Comparison of ENCODE assay signal across 8 cellular contexts in the genomic region with DNA sequence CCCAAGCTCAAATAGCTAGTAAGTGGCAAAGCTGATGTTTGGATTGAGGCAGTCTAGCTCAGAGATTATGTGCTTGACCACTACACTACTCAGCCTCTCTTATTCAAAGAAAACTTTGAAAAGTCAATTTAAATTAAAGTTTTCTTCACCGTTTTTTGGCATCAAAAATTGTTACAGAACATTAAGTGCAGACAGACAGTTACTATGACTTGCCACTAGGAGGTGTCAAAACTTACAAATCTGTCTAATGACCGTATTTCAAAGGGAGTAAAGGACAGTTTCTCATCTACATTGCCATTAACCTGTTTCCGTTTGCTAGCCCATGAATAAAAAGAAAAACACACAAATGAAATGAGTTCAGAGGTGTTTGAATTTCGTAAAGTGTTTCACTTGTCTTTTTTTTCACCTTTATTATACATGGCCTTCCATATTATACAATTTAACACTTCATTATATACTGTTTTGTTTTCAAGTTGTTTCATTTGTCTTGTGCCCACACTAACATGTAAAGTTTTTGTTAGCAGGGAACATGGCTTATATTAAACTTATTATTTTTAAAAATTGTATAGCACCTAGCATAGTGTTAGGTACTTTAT. TPM values are rescaled to one million over a fixed set of nuclear protein-coding genes. Genes with fewer than 3 reads are reported as not detected.
DNase-seq lines count a peak whose midpoint lies in the region; ATAC-seq, FAIRE-seq and TF ChIP-seq lines count a peak whose summit lies in the region.

No MANE protein-coding gene starts in this region.

- CTCF ChIA-PET in endothelial cell of umbilical vein (lab: Charles Lee), result interaction anchor here (1.1 to 2.7 kb wide), 6 partner anchors 29 to 283 kb away, joined by 3 to 23 read pairs (median 4); no protein-coding TSS in a partner anchor

- no peak overlapping the region for H3K27ac ChIP-seq in endothelial cell of umbilical vein (ENCODE audit: insufficient read depth, low read depth, low read length)

- no peak overlapping the region for H2AFZ ChIP-seq in endothelial cell of umbilical vein (ENCODE audit: low read depth, low read length)

- no peak for TF ChIP-seq POLR2A in endothelial cell of umbilical vein (IDR thresholded peaks at IDR 0.05; ENCODE audit: low read depth, low read length)

- H3K4me3 ChIP-seq in endothelial cell of umbilical vein (replicated peaks in 1 of 3; ENCODE audit: insufficient read depth in 1 of 3, low read depth in 1 of 3, low read length in 3 of 3), result no peak overlapping the region

- no peak overlapping the region for H3K27ac Mint-ChIP-seq in neural crest cell (ENCODE audit: unreplicated experiment)
- H3K27ac Mint-ChIP-seq in activated T-helper 1 cell treated with anti-CD3 and anti-CD28 coated beads, Interleukin-12 subunit alpha, Interleukin-12 subunit beta, Interleukin-2, Interleukin-4 antibody, amounts not matched to agents 30 ng/mL and 10 ng/mL and 1 ng/mL, durations not matched to agents 14 hours and 24 hours and 36 hours, result no peak overlapping the region

- H3K9me1 ChIP-seq in endothelial cell of umbilical vein (replicated peaks; ENCODE audit: control insufficient read depth, extremely low read depth, insufficient read depth, low read length), result no peaks in the 10 kb centered on the region

- intact Hi-C loops in endothelial cell of umbilical vein (cut with micrococcal nuclease), result loop anchor here (1.0 kb wide), 2 partner anchors 41 to 283 kb away; no protein-coding TSS in a partner anchor
- intact Hi-C loops in activated T-helper 1 cell treated with anti-CD3 and anti-CD28 coated beads, Interleukin-12 subunit alpha, Interleukin-12 subunit beta, Interleukin-2, Interleukin-4 antibody, amounts not matched to agents 30 ng/mL and 10 ng/mL and 1 ng/mL, durations not matched to agents 14 hours and 24 hours and 36 hours (cut with micrococcal nuclease), result loop anchor here (1.0 to 5.0 kb wide), 8 partner anchors 21 to 326 kb away; a partner anchor contains a TSS

- H3K4me1 Mint-ChIP-seq in neural crest cell, result no peaks in the 10 kb centered on the region
- peaks cover 6% of the 10 kb centered on the region for H3K4me1 Mint-ChIP-seq in activated T-helper 1 cell treated with anti-CD3 and anti-CD28 coated beads, Interleukin-12 subunit alpha, Interleukin-12 subunit beta, Interleukin-2, Interleukin-4 antibody, amounts not matched to agents 30 ng/mL and 10 ng/mL and 1 ng/mL, durations not matched to agents 14 hours and 24 hours and 36 hours (ENCODE audit: low read depth)

- H3K4me1 ChIP-seq in endothelial cell of umbilical vein (ENCODE audit: control insufficient read depth, extremely low read depth, insufficient read depth, low read length), result peaks cover 2% of the 10 kb centered on the region

- dilution Hi-C loops in endothelial cell of umbilical vein (cut with MboI; ENCODE audit: extremely low pct_ligation_motif_present, low sequenced_read_pairs), result no loop called here

- H3K9me3 ChIP-seq in endothelial cell of umbilical vein (replicated peaks; ENCODE audit: control insufficient read depth, insufficient read depth, low read length), result no peaks in the 10 kb centered on the region

- H3K36me3 ChIP-seq in endothelial cell of umbilical vein (ENCODE audit: control insufficient read depth in 2 of 2, extremely low read depth in 1 of 2, insufficient read depth in 2 of 2, low read length in 2 of 2), result no peaks in the 10 kb centered on the region

- H3K9me3 Mint-ChIP-seq in neural crest cell, result no peaks in the 10 kb centered on the region
- H3K9me3 Mint-ChIP-seq in activated T-helper 1 cell treated with anti-CD3 and anti-CD28 coated beads, Interleukin-12 subunit alpha, Interleukin-12 subunit beta, Interleukin-2, Interleukin-4 antibody, amounts not matched to agents 30 ng/mL and 10 ng/mL and 1 ng/mL, durations not matched to agents 14 hours and 24 hours and 36 hours, result no peaks in the 10 kb centered on the region

- in situ Hi-C loops in KBM-7 (cut with MboI; ENCODE audit: low pct_unique_long_range_greater_than_20kb, low sequenced_read_pairs), result no loop called here

- POLR2A ChIA-PET in endothelial cell of umbilical vein (lab: Charles Lee), result no interaction called here

- H4K20me1 ChIP-seq in endothelial cell of umbilical vein (replicated peaks; ENCODE audit: control insufficient read depth, extremely low read depth, insufficient read depth, low read length), result peaks cover 2% of the 10 kb centered on the region

- no peaks in the 10 kb centered on the region for H3K36me3 Mint-ChIP-seq in neural crest cell (ENCODE audit: low read depth)
- no peaks in the 10 kb centered on the region for H3K36me3 Mint-ChIP-seq in activated T-helper 1 cell treated with anti-CD3 and anti-CD28 coated beads, Interleukin-12 subunit alpha, Interleukin-12 subunit beta, Interleukin-2, Interleukin-4 antibody, amounts not matched to agents 30 ng/mL and 10 ng/mL and 1 ng/mL, durations not matched to agents 14 hours and 24 hours and 36 hours (ENCODE audit: low read depth)

- H3K4me2 ChIP-seq in endothelial cell of umbilical vein (ENCODE audit: insufficient read depth, low read length), result peak overlapping the region; percentile 24

- H3K79me2 ChIP-seq in endothelial cell of umbilical vein (ENCODE audit: control insufficient read depth, insufficient read depth, low read length), result no peaks in the 10 kb centered on the region

- BruUV-seq in endothelial cell of umbilical vein (replicated peaks; lab: Mats Ljungman, UMichigan), result no TSS peak

- no peak overlapping the region for H3K9ac ChIP-seq in endothelial cell of umbilical vein (replicated peaks; ENCODE audit: extremely low read depth, insufficient read depth, low read length)

- FAIRE-seq in endothelial cell of umbilical vein (lab: Jason Lieb, UNC), result peak; percentile 90

- TF ChIP-seq CTCF in endothelial cell of umbilical vein (IDR thresholded peaks at IDR 0.05; ENCODE audit: extremely low read depth in 1 of 2, insufficient read depth in 1 of 2, low read depth in 1 of 2, low read length in 2 of 2) (peak; percentile 55 to 59), neural crest cell (conservative IDR thresholded peaks at IDR 0.05) (peak; percentile 82)

- DNase-seq in DMS 273 (lab: John Stamatoyannopoulos, UW; ENCODE audit: unreplicated experiment) (peak; percentile 74), KBM-7 (peak; percentile 57), RPMI8226 (peak; percentile 57), endothelial cell of umbilical vein (ENCODE audit: low read depth, low spot score) (peak; percentile 57), neural crest cell (ENCODE audit: low read depth, low spot score) (no peak)
- no peak for DNase-seq in activated T-helper 1 cell treated with anti-CD3 and anti-CD28 coated beads, Interleukin-12 subunit alpha, Interleukin-12 subunit beta, Interleukin-2, Interleukin-4 antibody, amounts not matched to agents 30 ng/mL and 10 ng/mL and 1 ng/mL, durations not matched to agents 14 hours and 24 hours and 36 hours (ENCODE audit: low spot score)
- DNase-seq in activated CD8-positive, alpha-beta memory T cell treated with anti-CD3 and anti-CD28 coated beads, Interleukin-2, amount 50 U/mL, for 4 hours, result no peak

- H3K27me3 ChIP-seq in endothelial cell of umbilical vein (ENCODE audit: control insufficient read depth in 2 of 2, insufficient read depth in 2 of 2, low read length in 2 of 2), result peaks cover 16 to 17% of the 10 kb centered on the region in 2 experiments

- no peak overlapping the region for H3K4me3 Mint-ChIP-seq in neural crest cell
- no peak overlapping the region for H3K4me3 Mint-ChIP-seq in activated T-helper 1 cell treated with anti-CD3 and anti-CD28 coated beads, Interleukin-12 subunit alpha, Interleukin-12 subunit beta, Interleukin-2, Interleukin-4 antibody, amounts not matched to agents 30 ng/mL and 10 ng/mL and 1 ng/mL, durations not matched to agents 14 hours and 24 hours and 36 hours

- ATAC-seq in GM19351 (IDR thresholded peaks at IDR 0.05; ENCODE audit: unreplicated experiment), result peak; percentile 81

- H3K27me3 Mint-ChIP-seq in neural crest cell (ENCODE audit: low read depth), result peaks cover 56% of the 10 kb centered on the region
- peaks cover 36% of the 10 kb centered on the region for H3K27me3 Mint-ChIP-seq in activated T-helper 1 cell treated with anti-CD3 and anti-CD28 coated beads, Interleukin-12 subunit alpha, Interleukin-12 subunit beta, Interleukin-2, Interleukin-4 antibody, amounts not matched to agents 30 ng/mL and 10 ng/mL and 1 ng/mL, durations not matched to agents 14 hours and 24 hours and 36 hours (ENCODE audit: insufficient read depth)

TF ChIP-seq in endothelial cell of umbilical vein, 7 proteins besides CTCF, POLR2A, EP300 and RAD21:
- TF ChIP-seq JUN (IDR thresholded peaks at IDR 0.05; ENCODE audit: borderline replicate concordance, insufficient read depth, insufficient read length, low read depth), result no peak
- no peak for TF ChIP-seq FOS (IDR thresholded peaks at IDR 0.05; ENCODE audit: borderline replicate concordance, insufficient read depth, low read length)
- TF ChIP-seq EZH2 (IDR thresholded peaks at IDR 0.05; ENCODE audit: borderline replicate concordance, low read depth, low read length, severe bottlenecking), result no peak
- TF ChIP-seq POLR2AphosphoS5 (IDR thresholded peaks at IDR 0.05; ENCODE audit: insufficient read depth, low read depth, low read length), result no peak
- TF ChIP-seq MYC (IDR thresholded peaks at IDR 0.05; ENCODE audit: low read depth, low read length), result no peak
- no peak for TF ChIP-seq GATA2 (IDR thresholded peaks at IDR 0.05; ENCODE audit: insufficient read depth, insufficient read length, low read depth, low read length)
- TF ChIP-seq, protein P1, sequence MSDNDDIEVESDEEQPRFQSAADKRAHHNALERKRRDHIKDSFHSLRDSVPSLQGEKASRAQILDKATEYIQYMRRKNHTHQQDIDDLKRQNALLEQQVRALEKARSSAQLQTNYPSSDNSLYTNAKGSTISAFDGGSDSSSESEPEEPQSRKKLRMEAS (IDR thresholded peaks at IDR 0.05; ENCODE audit: insufficient read depth, insufficient read length), result no peak

RNA-seq across cellular contexts. Expression of a gene that starts 57.4 kb away (rescaled TPM):
- total RNA-seq in endothelial cell of umbilical vein, result 40.5 and 42.6 TPM in 2 replicates
- 14.4 and 20.1 TPM in 2 replicates for polyA plus RNA-seq in endothelial cell of umbilical vein
- 20.1 and 20.6 TPM in 2 replicates for polyA plus RNA-seq in endothelial cell of umbilical vein (2011; cell fraction: cytosol; rRNA removed)
- 28.7 and 35.1 TPM in 2 replicates for polyA plus RNA-seq in endothelial cell of umbilical vein (2011; cell fraction: nucleus; rRNA removed)
- 16.5 and 23.4 TPM in 2 replicates for polyA plus RNA-seq in endothelial cell of umbilical vein (2012)
- polyA minus RNA-seq in endothelial cell of umbilical vein, result 56.4 and 62.5 TPM in 2 replicates
- polyA minus RNA-seq in endothelial cell of umbilical vein (2011; cell fraction: cytosol; rRNA and poly(A)+ RNA removed), result 22.5 TPM
- polyA minus RNA-seq in endothelial cell of umbilical vein (2011; cell fraction: nucleus; rRNA and poly(A)+ RNA removed), result 64.7 and 64.9 TPM in 2 replicates
- total RNA-seq in neural crest cell, result 77.1 and 83.5 TPM in 2 replicates
- 68.4 and 71.0 TPM in 2 replicates for total RNA-seq in activated T-helper 1 cell treated with anti-CD3 and anti-CD28 coated beads, Interleukin-12 subunit alpha, Interleukin-12 subunit beta, Interleukin-2, Interleukin-4 antibody, amounts not matched to agents 30 ng/mL and 10 ng/mL and 1 ng/mL, durations not matched to agents 14 hours and 24 hours and 36 hours

Comparison
In these comparisons a context has a peak if more than half of its experiments do, and no peak if none do; other contexts are left out.
1. DNase-seq: peak in DMS 273 (single experiment), KBM-7 (single experiment), RPMI8226 (single experiment) and endothelial cell of umbilical vein (single experiment); none in neural crest cell (single experiment), activated T-helper 1 cell treated with anti-CD3 and anti-CD28 coated beads, Interleukin-12 subunit alpha, Interleukin-12 subunit beta, Interleukin-2, Interleukin-4 antibody, amounts not matched to agents 30 ng/mL and 10 ng/mL and 1 ng/mL, durations not matched to agents 14 hours and 24 hours and 36 hours (single experiment) and activated CD8-positive, alpha-beta memory T cell treated with anti-CD3 and anti-CD28 coated beads, Interleukin-2, amount 50 U/mL, for 4 hours (single experiment).